In genomic region chr11:76700177-76701100, GRCh38 we compare ENCODE assay signal across 11 cellular contexts. TPM values are rescaled to one million over a fixed set of nuclear protein-coding genes. Genes with fewer than 3 reads are reported as not detected.
DNase-seq lines count a peak whose midpoint lies in the region; ATAC-seq, FAIRE-seq and TF ChIP-seq lines count a peak whose summit lies in the region.
"Had no signal": no experiment of that assay in that cellular context is flagged by ENCODE, and none has a peak within 500 bp of the region (broad histone marks: within the 10 kb centered on the region; RNA-seq: fewer than 3 reads in every experiment).

No MANE protein-coding gene starts in this region.

- H3K4me1 Mint-ChIP-seq in Caco-2 (ENCODE audit: low read depth, unreplicated experiment) (peaks cover 11% of the 10 kb centered on the region), progenitor cell of endocrine pancreas (ENCODE audit: low read depth) (no peaks in the 10 kb centered on the region)

- CTCF ChIA-PET in Caco-2 (lab: Charles Lee) (no interaction called here), endothelial cell of umbilical vein (lab: Charles Lee) (interaction anchor here (4.8 kb wide), 1 partner anchor 21 kb away, joined by 23 read pairs; no protein-coding TSS in a partner anchor)

- peaks cover 4% of the 10 kb centered on the region for H3K27me3 Mint-ChIP-seq in Caco-2 (ENCODE audit: insufficient read depth, unreplicated experiment)
- H3K27me3 Mint-ChIP-seq in progenitor cell of endocrine pancreas = peaks cover 12% of the 10 kb centered on the region

- H3K27ac Mint-ChIP-seq in Caco-2 (ENCODE audit: unreplicated experiment) (peak overlapping the region; percentile 27), progenitor cell of endocrine pancreas (no peak overlapping the region)

- H3K4me1 ChIP-seq in Caco-2 (peaks cover 16% of the 10 kb centered on the region), endothelial cell of umbilical vein (ENCODE audit: control insufficient read depth, extremely low read depth, insufficient read depth, low read length) (peaks cover 29% of the 10 kb centered on the region), osteoblast (ENCODE audit: insufficient read depth, low read length) (peaks cover 31% of the 10 kb centered on the region), testis (no peaks in the 10 kb centered on the region)
- H3K4me1 ChIP-seq: parathyroid adenoma had no signal

- H3K9me3 ChIP-seq in Caco-2 (no peaks in the 10 kb centered on the region), endothelial cell of umbilical vein (replicated peaks; ENCODE audit: control insufficient read depth, insufficient read depth, low read length) (no peaks in the 10 kb centered on the region), osteoblast (ENCODE audit: low read depth, low read length) (no peaks in the 10 kb centered on the region), testis (no peaks in the 10 kb centered on the region)

- H3K79me2 ChIP-seq in endothelial cell of umbilical vein (ENCODE audit: control insufficient read depth, insufficient read depth, low read length) (no peaks in the 10 kb centered on the region), osteoblast (ENCODE audit: insufficient read depth, low read length) (no peaks in the 10 kb centered on the region)
- H3K79me2 ChIP-seq: parathyroid adenoma had no signal

- BruUV-seq in Caco-2 (replicated peaks; lab: Mats Ljungman, UMichigan) = no TSS peak
- BruUV-seq in endothelial cell of umbilical vein (replicated peaks; lab: Mats Ljungman, UMichigan) = no TSS peak

- H3K4me3 ChIP-seq in Caco-2 (ENCODE audit: low read depth, low read length) (no peak overlapping the region), endothelial cell of umbilical vein (replicated peaks in 1 of 3; ENCODE audit: insufficient read depth in 1 of 3, low read depth in 1 of 3, low read length in 3 of 3) (no peak overlapping the region), osteoblast (ENCODE audit: insufficient read depth, low read length) (peak overlapping the region; percentile 11), testis (no peak overlapping the region)

- H3K27ac ChIP-seq in endothelial cell of umbilical vein (ENCODE audit: insufficient read depth, low read depth, low read length) (peak overlapping the region; percentile 53), osteoblast (ENCODE audit: low read depth, low read length) (peak overlapping the region; percentile 62), testis (no peak overlapping the region)
- H3K27ac ChIP-seq: parathyroid adenoma had no signal

- H4K20me1 ChIP-seq in endothelial cell of umbilical vein (replicated peaks; ENCODE audit: control insufficient read depth, extremely low read depth, insufficient read depth, low read length) (no peaks in the 10 kb centered on the region), osteoblast (ENCODE audit: insufficient read depth, low read length) (no peaks in the 10 kb centered on the region)

- POLR2A ChIA-PET in Caco-2 (lab: Charles Lee) (no interaction called here), endothelial cell of umbilical vein (lab: Charles Lee) (no interaction called here)

- H3K36me3 Mint-ChIP-seq in Caco-2 (ENCODE audit: insufficient read depth, unreplicated experiment) (no peaks in the 10 kb centered on the region), progenitor cell of endocrine pancreas (ENCODE audit: insufficient read depth) (no peaks in the 10 kb centered on the region)

- 68 to 76% methylated on average over 14 to 16 of the region's 16 CpGs for WGBS in testis, 2 donors

- H3K4me3 Mint-ChIP-seq in Caco-2 (ENCODE audit: unreplicated experiment) = no peak overlapping the region
- H3K4me3 Mint-ChIP-seq in progenitor cell of endocrine pancreas (ENCODE audit: low read depth) = no peak overlapping the region

- TF ChIP-seq POLR2A in endothelial cell of umbilical vein (IDR thresholded peaks at IDR 0.05; ENCODE audit: low read depth, low read length) = peak; percentile 52
- no peak for TF ChIP-seq POLR2A in testis (IDR thresholded peaks at IDR 0.05)

- DNase-seq in Caco-2 (peak; percentile 44 to 71), NCI-H82 treated with DMSO at 0.1 percent for 48 hours (lab: John Stamatoyannopoulos, UW; ENCODE audit: unreplicated experiment) (peak; percentile 74), endothelial cell of umbilical vein (ENCODE audit: low read depth, low spot score) (peak; percentile 95), osteoblast (ENCODE audit: insufficient read length, low spot score, missing footprints) (peak; percentile 97), progenitor cell of endocrine pancreas (ENCODE audit: low spot score, unreplicated experiment) (no peak), middle frontal gyrus (ENCODE audit: extremely low spot score, low spot score) (no peak), testis (no peak)

- no peak overlapping the region for H2AFZ ChIP-seq in endothelial cell of umbilical vein (ENCODE audit: low read depth, low read length)
- H2AFZ ChIP-seq in osteoblast (ENCODE audit: low read length) = no peak overlapping the region
- H2AFZ ChIP-seq: parathyroid adenoma had no signal

- intact Hi-C loops in Caco-2 (cut with micrococcal nuclease; ENCODE audit: unreplicated experiment) = no loop called here
- intact Hi-C loops in endothelial cell of umbilical vein (cut with micrococcal nuclease) = no loop called here
- intact Hi-C loops in testis (cut with DNase I; ENCODE audit: low total_unique reads) = no loop called here

- H3K9ac ChIP-seq in endothelial cell of umbilical vein (replicated peaks; ENCODE audit: extremely low read depth, insufficient read depth, low read length) = peak overlapping the region; percentile 44
- H3K9ac ChIP-seq: parathyroid adenoma had no signal

- FAIRE-seq in endothelial cell of umbilical vein (lab: Jason Lieb, UNC) = peak; percentile 97
- FAIRE-seq: GM18507 had no signal

- no peak for ATAC-seq in HG03354 (IDR thresholded peaks at IDR 0.05; ENCODE audit: poor library complexity, severe bottlenecking, unreplicated experiment)

- H3K9me3 Mint-ChIP-seq in Caco-2 (ENCODE audit: unreplicated experiment) (peaks cover 12% of the 10 kb centered on the region), progenitor cell of endocrine pancreas (ENCODE audit: low read depth) (peaks cover 6% of the 10 kb centered on the region)

- H3K27me3 ChIP-seq in Caco-2 (replicated peaks; ENCODE audit: control insufficient read depth, insufficient read depth, low read length) = no peaks in the 10 kb centered on the region
- H3K27me3 ChIP-seq in endothelial cell of umbilical vein (ENCODE audit: control insufficient read depth in 2 of 2, insufficient read depth in 2 of 2, low read length in 2 of 2) = no peaks in the 10 kb centered on the region
- H3K27me3 ChIP-seq in osteoblast (ENCODE audit: insufficient read depth, low read length) = peaks cover 4% of the 10 kb centered on the region
- no peaks in the 10 kb centered on the region for H3K27me3 ChIP-seq in testis

- no peaks in the 10 kb centered on the region for H3K9me1 ChIP-seq in endothelial cell of umbilical vein (replicated peaks; ENCODE audit: control insufficient read depth, extremely low read depth, insufficient read depth, low read length)

- H3K36me3 ChIP-seq in Caco-2 (ENCODE audit: control insufficient read depth, insufficient read depth, low read length) (no peaks in the 10 kb centered on the region), endothelial cell of umbilical vein (ENCODE audit: control insufficient read depth in 2 of 2, extremely low read depth in 1 of 2, insufficient read depth in 2 of 2, low read length in 2 of 2) (no peaks in the 10 kb centered on the region), osteoblast (ENCODE audit: insufficient read depth, low read length) (no peaks in the 10 kb centered on the region), testis (ENCODE audit: low read depth, missing control alignments) (no peaks in the 10 kb centered on the region)

- dilution Hi-C loops in endothelial cell of umbilical vein (cut with MboI; ENCODE audit: extremely low pct_ligation_motif_present, low sequenced_read_pairs) = no loop called here

- peak overlapping the region; percentile 2 for H3K4me2 ChIP-seq in endothelial cell of umbilical vein (ENCODE audit: insufficient read depth, low read length)
- H3K4me2 ChIP-seq in osteoblast (ENCODE audit: insufficient read depth, low read length) = peak overlapping the region; percentile 66

- TF ChIP-seq CTCF in Caco-2 (IDR thresholded peaks at IDR 0.05; ENCODE audit: insufficient read depth in 1 of 2, low read depth in 1 of 2, low read length in 1 of 2, severe bottlenecking in 1 of 2, unreplicated experiment in 1 of 2) (no peak), endothelial cell of umbilical vein (IDR thresholded peaks at IDR 0.05; ENCODE audit: extremely low read depth in 1 of 2, insufficient read depth in 1 of 2, low read depth in 1 of 2, low read length in 2 of 2) (no peak), osteoblast (IDR thresholded peaks at IDR 0.05; ENCODE audit: extremely low read depth, low read depth, low read length) (no peak), progenitor cell of endocrine pancreas (IDR thresholded peaks at IDR 0.05; ENCODE audit: unreplicated experiment) (no peak), testis (IDR thresholded peaks at IDR 0.05) (no peak)

TF ChIP-seq in endothelial cell of umbilical vein, 7 proteins besides CTCF, POLR2A, EP300 and RAD21 (continues in another document):
- TF ChIP-seq MAX (IDR thresholded peaks at IDR 0.05; ENCODE audit: insufficient read depth, insufficient read length) (no peak), GATA2 (IDR thresholded peaks at IDR 0.05; ENCODE audit: insufficient read depth, insufficient read length, low read depth, low read length) (peak; percentile 98), JUN (IDR thresholded peaks at IDR 0.05; ENCODE audit: borderline replicate concordance, insufficient read depth, insufficient read length, low read depth) (peak; percentile 95), EZH2 (IDR thresholded peaks at IDR 0.05; ENCODE audit: borderline replicate concordance, low read depth, low read length, severe bottlenecking) (no peak), MYC (IDR thresholded peaks at IDR 0.05; ENCODE audit: low read depth, low read length) (no peak)

RNA-seq across cellular contexts. Expression of gene LRRC32, which starts 29.9 kb away (rescaled TPM):
- total RNA-seq in Caco-2 (2022) (0.27 and 0.84 TPM in 2 replicates), endothelial cell of umbilical vein (77.0 and 117 TPM in 2 replicates), osteoblast (37.6 and 41.3 TPM in 2 replicates), progenitor cell of endocrine pancreas (0.14 and 0.27 TPM in 2 replicates), testis (1 to 10 TPM; 6.5 to 9.1 TPM)
- polyA plus RNA-seq in endothelial cell of umbilical vein (70.2 and 77.2 TPM in 2 replicates), testis (ENCODE audit: insufficient read depth, low read depth, low replicate concordance) (20.5 TPM)
- polyA plus RNA-seq in endothelial cell of umbilical vein (2011; cell fraction: cytosol; rRNA removed) = 57.4 and 58.8 TPM in 2 replicates
- polyA plus RNA-seq in endothelial cell of umbilical vein (2011; cell fraction: nucleus; rRNA removed) = 42.3 and 50.8 TPM in 2 replicates
- 60.8 and 95.7 TPM in 2 replicates for polyA plus RNA-seq in endothelial cell of umbilical vein (2012)
- polyA minus RNA-seq in endothelial cell of umbilical vein = 72.1 and 79.5 TPM in 2 replicates
- polyA minus RNA-seq in endothelial cell of umbilical vein (2011; cell fraction: cytosol; rRNA and poly(A)+ RNA removed) = 0.31 TPM
- polyA minus RNA-seq in endothelial cell of umbilical vein (2011; cell fraction: nucleus; rRNA and poly(A)+ RNA removed) = 17.6 and 21.6 TPM in 2 replicates
- total RNA-seq: HT-29 had no signal

Comparison
In these comparisons a context has a peak if more than half of its experiments do, and no peak if none do; other contexts are left out.
1. DNase-seq: peak in Caco-2 (2 of 2), NCI-H82 treated with DMSO at 0.1 percent for 48 hours (single experiment), endothelial cell of umbilical vein (single experiment) and osteoblast (single experiment); none in progenitor cell of endocrine pancreas (single experiment), middle frontal gyrus (single experiment) and testis (single experiment).
2. H3K27ac ChIP-seq: peak in endothelial cell of umbilical vein (single experiment) and osteoblast (single experiment); none in testis (0 of 2).